8 cellular contexts compared by ENCODE assay signal in the genomic region with DNA sequence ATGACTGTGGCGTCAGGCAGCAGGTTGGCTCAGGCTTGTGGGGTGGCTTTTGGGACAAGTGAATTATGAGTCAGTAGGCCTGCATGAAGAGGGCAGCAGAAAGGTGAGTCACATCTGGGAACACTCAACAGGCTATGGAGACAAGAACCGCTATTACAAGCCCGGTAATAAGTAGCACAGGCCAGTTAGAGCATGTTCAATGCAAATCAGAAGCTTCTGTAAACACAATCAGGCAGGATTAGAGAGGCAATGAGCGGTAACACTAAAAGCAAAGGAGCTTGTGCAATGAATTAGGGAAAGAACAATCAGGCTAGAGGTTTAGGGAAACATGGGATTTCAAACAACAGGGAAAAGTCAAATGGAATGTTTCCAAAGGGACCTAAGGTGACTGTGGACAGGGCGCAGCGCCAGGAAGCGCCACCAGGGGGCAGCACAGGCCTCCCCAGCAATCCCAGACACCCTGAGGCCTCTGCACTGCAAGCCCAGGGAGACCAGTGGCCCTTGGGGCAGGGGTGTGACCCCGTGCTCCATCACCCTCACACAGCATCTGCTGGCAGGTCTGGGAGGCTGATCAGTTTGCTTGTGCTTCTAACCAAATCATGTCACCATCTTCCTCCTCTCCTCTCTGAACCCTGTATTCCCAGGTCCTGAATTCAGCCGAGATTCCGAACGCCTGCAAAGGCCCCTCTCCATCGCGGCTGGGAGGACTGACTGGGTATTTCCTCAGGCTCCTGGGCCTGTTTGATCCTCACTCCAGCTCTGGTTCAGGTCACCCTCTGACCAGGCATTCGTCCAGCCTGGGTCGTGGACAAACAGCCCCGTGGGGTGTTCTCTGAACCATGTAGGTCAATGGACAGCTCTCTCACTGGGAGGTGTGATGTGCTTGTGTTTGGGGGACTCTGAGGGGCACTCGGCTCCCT. TPM values are rescaled to one million over a fixed set of nuclear protein-coding genes. Genes with fewer than 3 reads are reported as not detected.
DNase-seq lines count a peak whose midpoint lies in the region; ATAC-seq lines count a peak whose summit lies in the region.

No MANE protein-coding gene starts in this region.

- in situ Hi-C loops in ACHN (cut with HindIII; ENCODE audit: low pct_ligation_motif_present, low pct_unique_long_range_greater_than_20kb, low sequenced_read_pairs) = no loop called here

- DNase-seq in ACHN (peak; percentile 64), NCI-H460 (ENCODE audit: extremely low read depth, low read depth) (peak; percentile 31), lung microvascular endothelial cell (ENCODE audit: low read depth in 2 of 2) (peak; percentile 73 to 93)
- DNase-seq in activated CD4-positive, alpha-beta T cell treated with anti-CD3 and anti-CD28 coated beads, Interleukin-2, amount 50 U/mL, for 4 hours = peak; percentile 17 to 34
- peak; percentile 5 for DNase-seq in effector CD8-positive, alpha-beta T cell (lab: John Stamatoyannopoulos, UW)
- peak; percentile 2 to 9 for DNase-seq in stimulated activated CD8-positive, alpha-beta memory T cell treated with anti-CD3 and anti-CD28 coated beads, Interleukin-15, amount 100 ng/mL, for 4 hours (ENCODE audit: low read depth in 2 of 2)

- ATAC-seq in GM18519 (IDR thresholded peaks at IDR 0.05; ENCODE audit: low FRiP score, unreplicated experiment) = peak; percentile 56
- ATAC-seq in HG03139 (IDR thresholded peaks at IDR 0.05; ENCODE audit: unreplicated experiment) = peak; percentile 57

RNA-seq across cellular contexts. Expression of a gene that starts 50.0 kb away (rescaled TPM):
- 124 and 144 TPM in 2 replicates for total RNA-seq in NCI-H460 (2014; rRNA removed; shearing (Covaris generic))
- 52.8 and 163 TPM in 2 replicates for polyA plus RNA-seq in NCI-H460 (2014; cell fraction: nucleus; rRNA removed)
- 136 and 165 TPM in 2 replicates for total RNA-seq in lung microvascular endothelial cell

Comparison
In these comparisons a context has a peak if more than half of its experiments do, and no peak if none do; other contexts are left out.
1. Peak in every context shown above with its lines: DNase-seq and ATAC-seq.
2. DNase-seq: peak in every context shown above with its lines; median percentile 83 in lung microvascular endothelial cell; 64 in ACHN; 31 in NCI-H460; 26 in activated CD4-positive, alpha-beta T cell treated with anti-CD3 and anti-CD28 coated beads, Interleukin-2, amount 50 U/mL, for 4 hours; 6 in stimulated activated CD8-positive, alpha-beta memory T cell treated with anti-CD3 and anti-CD28 coated beads, Interleukin-15, amount 100 ng/mL, for 4 hours; 5 in effector CD8-positive, alpha-beta T cell.